3 cellular contexts compared by ENCODE assay signal in genomic region chr16:1129106-1129960, GRCh38.
TF ChIP-seq lines count a peak whose summit lies in the region.

No MANE protein-coding gene starts in this region.

TF ChIP-seq in HepG2, 621 proteins besides CTCF, POLR2A, EP300 and RAD21:
- no peak for TF ChIP-seq SAP130 (CRISPR knock-in tag; IDR thresholded peaks at IDR 0.05; ENCODE audit: low read depth)
- TF ChIP-seq ZNF749 (CRISPR knock-in tag; IDR thresholded peaks at IDR 0.05; ENCODE audit: borderline replicate concordance) = no peak
- no peak for TF ChIP-seq HCFC1 (IDR thresholded peaks at IDR 0.05; ENCODE audit: low read depth, low read length)
- no peak for TF ChIP-seq THAP11 (CRISPR knock-in tag; IDR thresholded peaks at IDR 0.05)
- no peak for TF ChIP-seq ZNF546 (CRISPR knock-in tag; conservative IDR thresholded peaks at IDR 0.05)
- TF ChIP-seq NR2C2 (CRISPR knock-in tag; IDR thresholded peaks at IDR 0.05; ENCODE audit: borderline replicate concordance) = peak; percentile 93
- no peak for TF ChIP-seq HOXA3 (CRISPR knock-in tag; IDR thresholded peaks at IDR 0.05)
- TF ChIP-seq RBFOX2 (IDR thresholded peaks at IDR 0.05; ENCODE audit: low read depth, low read length) = no peak
- no peak for TF ChIP-seq IRX3 (CRISPR knock-in tag; IDR thresholded peaks at IDR 0.05; ENCODE audit: borderline replicate concordance, low read depth)
- TF ChIP-seq ZNF850 (CRISPR knock-in tag; conservative IDR thresholded peaks at IDR 0.05) = no peak
- TF ChIP-seq GABPB1 (CRISPR knock-in tag; IDR thresholded peaks at IDR 0.05) = peak; percentile 87
- no peak for TF ChIP-seq HES4 (CRISPR knock-in tag; IDR thresholded peaks at IDR 0.05; ENCODE audit: borderline replicate concordance)
- TF ChIP-seq HNRNPUL1 (IDR thresholded peaks at IDR 0.05; ENCODE audit: low read depth, low read length) = no peak
- no peak; the same call in 1 of the 2 replicates for TF ChIP-seq ZFY (CRISPR knock-in tag; IDR thresholded peaks at IDR 0.05)
- no peak for TF ChIP-seq ZNF329 (CRISPR knock-in tag; IDR thresholded peaks at IDR 0.05; ENCODE audit: low read depth)
- no peak for TF ChIP-seq SOX5 (CRISPR knock-in tag; IDR thresholded peaks at IDR 0.05; ENCODE audit: borderline replicate concordance)
- TF ChIP-seq GABPA (IDR thresholded peaks at IDR 0.05; ENCODE audit: low read depth, low read length) = peak; percentile 61
- peak; percentile 88 for TF ChIP-seq GABPA (CRISPR knock-in tag; IDR thresholded peaks at IDR 0.05; ENCODE audit: low read depth)
- no peak for TF ChIP-seq ZNF792 (CRISPR knock-in tag; IDR thresholded peaks at IDR 0.05)
- no peak for TF ChIP-seq ZBTB39 (CRISPR knock-in tag; IDR thresholded peaks at IDR 0.05)
- no peak for TF ChIP-seq TOE1 (CRISPR knock-in tag; IDR thresholded peaks at IDR 0.05)
- no peak for TF ChIP-seq ZMYM3 (CRISPR knock-in tag; IDR thresholded peaks at IDR 0.05)

TF ChIP-seq in HEK293, 187 proteins besides CTCF, POLR2A, EP300 and RAD21:
- TF ChIP-seq IKZF3 (tag by site-specific recombination; IDR thresholded peaks at IDR 0.05) = 0 out of 2 replicates have a peak, but pooled peaks have one; percentile 35
- no peak for TF ChIP-seq ZNF37A (tag by site-specific recombination; IDR thresholded peaks at IDR 0.05)

TF ChIP-seq in K562, 482 proteins besides CTCF, POLR2A, EP300 and RAD21:
- TF ChIP-seq GABPA (tag; conservative IDR thresholded peaks at IDR 0.05; ENCODE audit: low read depth) (peak; percentile 33; the same call in 1 of the 2 replicates), PYGO2 (tag; IDR thresholded peaks at IDR 0.05) (no peak), NR2C2 (CRISPR knock-in tag; IDR thresholded peaks at IDR 0.05) (no peak), NR2C2 (tag; IDR thresholded peaks at IDR 0.05) (peak; percentile 51), NR2C1 (IDR thresholded peaks at IDR 0.05) (peak; percentile 87), NR2C1 (tag; IDR thresholded peaks at IDR 0.05) (peak; percentile 90)
- TF ChIP-seq, protein P1, sequence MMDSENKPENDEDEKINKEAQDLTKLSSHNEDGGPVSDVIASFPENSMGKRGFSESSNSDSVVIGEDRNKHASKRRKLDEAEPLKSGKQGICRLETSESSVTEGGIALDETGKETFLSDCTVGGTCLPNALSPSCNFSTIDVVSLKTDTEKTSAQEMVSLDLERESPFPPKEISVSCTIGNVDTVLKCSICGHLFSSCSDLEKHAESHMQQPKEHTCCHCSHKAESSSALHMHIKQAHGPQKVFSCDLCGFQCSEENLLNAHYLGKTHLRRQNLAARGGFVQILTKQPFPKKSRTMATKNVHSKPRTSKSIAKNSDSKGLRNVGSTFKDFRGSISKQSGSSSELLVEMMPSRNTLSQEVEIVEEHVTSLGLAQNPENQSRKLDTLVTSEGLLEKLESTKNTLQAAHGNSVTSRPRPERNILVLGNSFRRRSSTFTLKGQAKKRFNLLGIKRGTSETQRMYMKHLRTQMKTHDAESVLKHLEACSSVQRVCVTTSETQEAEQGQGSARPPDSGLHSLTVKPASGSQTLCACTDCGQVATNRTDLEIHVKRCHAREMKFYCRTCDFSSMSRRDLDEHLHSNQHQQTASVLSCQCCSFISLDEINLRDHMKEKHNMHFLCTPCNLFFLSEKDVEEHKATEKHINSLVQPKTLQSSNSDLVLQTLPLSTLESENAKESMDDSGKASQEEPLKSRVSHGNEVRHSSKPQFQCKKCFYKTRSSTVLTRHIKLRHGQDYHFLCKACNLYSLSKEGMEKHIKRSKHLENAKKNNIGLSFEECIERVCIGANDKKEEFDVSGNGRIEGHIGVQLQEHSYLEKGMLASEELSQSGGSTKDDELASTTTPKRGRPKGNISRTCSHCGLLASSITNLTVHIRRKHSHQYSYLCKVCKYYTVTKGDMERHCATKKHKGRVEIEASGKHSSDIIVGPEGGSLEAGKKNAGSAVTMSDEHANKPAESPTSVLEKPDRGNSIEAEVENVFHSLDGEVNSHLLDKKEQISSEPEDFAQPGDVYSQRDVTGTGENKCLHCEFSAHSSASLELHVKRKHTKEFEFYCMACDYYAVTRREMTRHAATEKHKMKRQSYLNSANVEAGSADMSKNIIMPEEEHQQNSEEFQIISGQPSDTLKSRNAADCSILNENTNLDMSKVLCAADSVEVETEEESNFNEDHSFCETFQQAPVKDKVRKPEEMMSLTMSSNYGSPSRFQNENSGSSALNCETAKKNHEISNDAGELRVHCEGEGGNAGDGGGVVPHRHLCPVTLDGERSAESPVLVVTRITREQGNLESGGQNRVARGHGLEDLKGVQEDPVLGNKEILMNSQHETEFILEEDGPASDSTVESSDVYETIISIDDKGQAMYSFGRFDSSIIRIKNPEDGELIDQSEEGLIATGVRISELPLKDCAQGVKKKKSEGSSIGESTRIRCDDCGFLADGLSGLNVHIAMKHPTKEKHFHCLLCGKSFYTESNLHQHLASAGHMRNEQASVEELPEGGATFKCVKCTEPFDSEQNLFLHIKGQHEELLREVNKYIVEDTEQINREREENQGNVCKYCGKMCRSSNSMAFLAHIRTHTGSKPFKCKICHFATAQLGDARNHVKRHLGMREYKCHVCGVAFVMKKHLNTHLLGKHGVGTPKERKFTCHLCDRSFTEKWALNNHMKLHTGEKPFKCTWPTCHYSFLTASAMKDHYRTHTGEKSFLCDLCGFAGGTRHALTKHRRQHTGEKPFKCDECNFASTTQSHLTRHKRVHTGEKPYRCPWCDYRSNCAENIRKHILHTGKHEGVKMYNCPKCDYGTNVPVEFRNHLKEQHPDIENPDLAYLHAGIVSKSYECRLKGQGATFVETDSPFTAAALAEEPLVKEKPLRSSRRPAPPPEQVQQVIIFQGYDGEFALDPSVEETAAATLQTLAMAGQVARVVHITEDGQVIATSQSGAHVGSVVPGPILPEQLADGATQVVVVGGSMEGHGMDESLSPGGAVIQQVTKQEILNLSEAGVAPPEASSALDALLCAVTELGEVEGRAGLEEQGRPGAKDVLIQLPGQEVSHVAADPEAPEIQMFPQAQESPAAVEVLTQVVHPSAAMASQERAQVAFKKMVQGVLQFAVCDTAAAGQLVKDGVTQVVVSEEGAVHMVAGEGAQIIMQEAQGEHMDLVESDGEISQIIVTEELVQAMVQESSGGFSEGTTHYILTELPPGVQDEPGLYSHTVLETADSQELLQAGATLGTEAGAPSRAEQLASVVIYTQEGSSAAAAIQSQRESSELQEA (IDR thresholded peaks at IDR 0.05; ENCODE audit: low read depth) = no peak
- TF ChIP-seq, protein P2, sequence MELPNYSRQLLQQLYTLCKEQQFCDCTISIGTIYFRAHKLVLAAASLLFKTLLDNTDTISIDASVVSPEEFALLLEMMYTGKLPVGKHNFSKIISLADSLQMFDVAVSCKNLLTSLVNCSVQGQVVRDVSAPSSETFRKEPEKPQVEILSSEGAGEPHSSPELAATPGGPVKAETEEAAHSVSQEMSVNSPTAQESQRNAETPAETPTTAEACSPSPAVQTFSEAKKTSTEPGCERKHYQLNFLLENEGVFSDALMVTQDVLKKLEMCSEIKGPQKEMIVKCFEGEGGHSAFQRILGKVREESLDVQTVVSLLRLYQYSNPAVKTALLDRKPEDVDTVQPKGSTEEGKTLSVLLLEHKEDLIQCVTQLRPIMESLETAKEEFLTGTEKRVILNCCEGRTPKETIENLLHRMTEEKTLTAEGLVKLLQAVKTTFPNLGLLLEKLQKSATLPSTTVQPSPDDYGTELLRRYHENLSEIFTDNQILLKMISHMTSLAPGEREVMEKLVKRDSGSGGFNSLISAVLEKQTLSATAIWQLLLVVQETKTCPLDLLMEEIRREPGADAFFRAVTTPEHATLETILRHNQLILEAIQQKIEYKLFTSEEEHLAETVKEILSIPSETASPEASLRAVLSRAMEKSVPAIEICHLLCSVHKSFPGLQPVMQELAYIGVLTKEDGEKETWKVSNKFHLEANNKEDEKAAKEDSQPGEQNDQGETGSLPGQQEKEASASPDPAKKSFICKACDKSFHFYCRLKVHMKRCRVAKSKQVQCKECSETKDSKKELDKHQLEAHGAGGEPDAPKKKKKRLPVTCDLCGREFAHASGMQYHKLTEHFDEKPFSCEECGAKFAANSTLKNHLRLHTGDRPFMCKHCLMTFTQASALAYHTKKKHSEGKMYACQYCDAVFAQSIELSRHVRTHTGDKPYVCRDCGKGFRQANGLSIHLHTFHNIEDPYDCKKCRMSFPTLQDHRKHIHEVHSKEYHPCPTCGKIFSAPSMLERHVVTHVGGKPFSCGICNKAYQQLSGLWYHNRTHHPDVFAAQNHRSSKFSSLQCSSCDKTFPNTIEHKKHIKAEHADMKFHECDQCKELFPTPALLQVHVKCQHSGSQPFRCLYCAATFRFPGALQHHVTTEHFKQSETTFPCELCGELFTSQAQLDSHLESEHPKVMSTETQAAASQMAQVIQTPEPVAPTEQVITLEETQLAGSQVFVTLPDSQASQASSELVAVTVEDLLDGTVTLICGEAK (IDR thresholded peaks at IDR 0.05) = peak; percentile 69
- TF ChIP-seq, protein P2 (CRISPR knock-in tag; IDR thresholded peaks at IDR 0.05) = no peak
TF ChIP-seq in K562: peak in this region for 4.
